ENCODE assay signal across 15 cellular contexts in genomic region chr2:28909655-28910054, GRCh38. TPM values are rescaled to one million over a fixed set of nuclear protein-coding genes. Genes with fewer than 3 reads are reported as not detected.
DNase-seq lines count a peak whose midpoint lies in the region; ATAC-seq, FAIRE-seq and TF ChIP-seq lines count a peak whose summit lies in the region.
"Had no signal": no experiment of that assay in that cellular context is flagged by ENCODE, and none has a peak within 500 bp of the region (broad histone marks: within the 10 kb centered on the region; RNA-seq: fewer than 3 reads in every experiment).

No MANE protein-coding gene starts in this region.

- peak overlapping the region; percentile 64 for H3K27ac Mint-ChIP-seq in activated naive CD4-positive, alpha-beta T cell treated with anti-CD3 and anti-CD28 coated beads, Interleukin-2, amount 50 U/mL, for 24 hours
- H3K27ac Mint-ChIP-seq in Caco-2 (ENCODE audit: unreplicated experiment) = peak overlapping the region; percentile 34
- H3K27ac Mint-ChIP-seq in stimulated activated effector memory CD8-positive, alpha-beta T cell treated with anti-CD3 and anti-CD28 coated beads, Interleukin-12 subunit alpha, Interleukin-12 subunit beta, amount 100 ng/mL, for 72 hours = peak overlapping the region; percentile 38

- FAIRE-seq in K562 (lab: Jason Lieb, UNC) = no peak
- FAIRE-seq: GM12892 had no signal

- intact Hi-C loops in Caco-2 (cut with micrococcal nuclease; ENCODE audit: unreplicated experiment) = no loop called here
- intact Hi-C loops in K562 (cut with micrococcal nuclease) = no loop called here

- no peaks in the 10 kb centered on the region for H3K9me3 ChIP-seq in Caco-2
- no peaks in the 10 kb centered on the region for H3K9me3 ChIP-seq in K562 (replicated peaks; ENCODE audit: control insufficient read depth, insufficient read depth, low read depth, low read length)
- H3K9me3 ChIP-seq: BLaER1 treated with 17β-estradiol and CSF1 and Interleukin-3, amounts not matched to agents 10 nM and 100 nM; HAP-1 had no signal

- TF ChIP-seq CTCF in Caco-2 (IDR thresholded peaks at IDR 0.05; ENCODE audit: insufficient read depth in 1 of 2, low read depth in 1 of 2, low read length in 1 of 2, severe bottlenecking in 1 of 2, unreplicated experiment in 1 of 2) (no peak), K562 (IDR thresholded peaks at IDR 0.05 in 2 of 3, conservative IDR thresholded peaks at IDR 0.05 in 1 of 3; ENCODE audit: insufficient read depth in 2 of 3, low read depth in 1 of 3, low read length in 3 of 3) (no peak)

- CTCF ChIA-PET in Caco-2 (lab: Charles Lee) = no interaction called here
- CTCF ChIA-PET in K562 (lab: Yijun Ruan, JAX; ENCODE audit: low intra/inter-chr PET ratio) = no interaction called here

- H3K36me3 ChIP-seq in Caco-2 (ENCODE audit: control insufficient read depth, insufficient read depth, low read length) (peaks cover 10% of the 10 kb centered on the region), K562 (ENCODE audit: control insufficient read depth, insufficient read depth, low read length) (peaks cover 91% of the 10 kb centered on the region)

- no peaks in the 10 kb centered on the region for H3K9me1 ChIP-seq in K562 (ENCODE audit: control insufficient read depth, insufficient read depth, low read length)

- no peaks in the 10 kb centered on the region for H3K4me1 ChIP-seq in Caco-2
- H3K4me1 ChIP-seq in K562 (replicated peaks in 1 of 2; ENCODE audit: control insufficient read depth in 2 of 2, insufficient read depth in 2 of 2, low read length in 2 of 2) = no peaks in the 10 kb centered on the region; a peak in 1 of 5 replicates

- H2AFZ ChIP-seq in K562 (ENCODE audit: low read depth, low read length) = no peak overlapping the region

- no peaks in the 10 kb centered on the region for H3K27me3 ChIP-seq in Caco-2 (replicated peaks; ENCODE audit: control insufficient read depth, insufficient read depth, low read length)
- no peaks in the 10 kb centered on the region for H3K27me3 ChIP-seq in K562 (ENCODE audit: control insufficient read depth in 2 of 2, insufficient read depth in 2 of 2, low read length in 2 of 2)
- H3K27me3 ChIP-seq: BLaER1 treated with 17β-estradiol and CSF1 and Interleukin-3, amounts not matched to agents 10 nM and 100 nM had no signal

- H3K4me2 ChIP-seq in K562 (ENCODE audit: insufficient read depth, low read length) = no peak overlapping the region
- H3K4me2 ChIP-seq: BLaER1 treated with 17β-estradiol and CSF1 and Interleukin-3, amounts not matched to agents 10 nM and 100 nM had no signal

- H3K9ac ChIP-seq in K562 (ENCODE audit: insufficient read depth in 1 of 2, low read depth in 2 of 2, low read length in 2 of 2) = no peak overlapping the region
- H3K9ac ChIP-seq: BLaER1 treated with 17β-estradiol and CSF1 and Interleukin-3, amounts not matched to agents 10 nM and 100 nM had no signal

- POLR2A ChIA-PET in Caco-2 (lab: Charles Lee) = interaction anchor here (1.1 kb wide), 1 partner anchor 14 kb away, joined by 3 read pairs; no protein-coding TSS in a partner anchor
- POLR2A ChIA-PET in K562 (lab: Yijun Ruan, JAX) = interaction anchor here (0.7 to 4.8 kb wide), 9 partner anchors 8 to 326 kb away, joined by 3 to 29 read pairs (median 4); partner anchors contain the start of gene WDR43

- 98% methylated on average over 3 of the region's 3 CpGs for WGBS in K562 (ENCODE audit: insufficient coverage, low coverage, missing lambda C conversion rate)

- BruUV-seq in Caco-2 (replicated peaks; lab: Mats Ljungman, UMichigan) = no TSS peak
- BruUV-seq in K562 (replicated peaks; lab: Mats Ljungman, UMichigan) = no TSS peak

- H3K27ac ChIP-seq in K562 (ENCODE audit: extremely low read depth, low read depth, low read length) = no peak overlapping the region
- H3K27ac ChIP-seq: BLaER1 treated with 17β-estradiol and CSF1 and Interleukin-3, amounts not matched to agents 10 nM and 100 nM had no signal

- peaks cover 30% of the 10 kb centered on the region for H3K36me3 Mint-ChIP-seq in activated naive CD4-positive, alpha-beta T cell treated with anti-CD3 and anti-CD28 coated beads, Interleukin-2, amount 50 U/mL, for 24 hours
- H3K36me3 Mint-ChIP-seq in Caco-2 (ENCODE audit: insufficient read depth, unreplicated experiment) = peaks cover 95% of the 10 kb centered on the region
- H3K36me3 Mint-ChIP-seq in stimulated activated effector memory CD8-positive, alpha-beta T cell treated with anti-CD3 and anti-CD28 coated beads, Interleukin-12 subunit alpha, Interleukin-12 subunit beta, amount 100 ng/mL, for 72 hours = peaks cover 100% of the 10 kb centered on the region

- no peak for TF ChIP-seq EP300 in K562 (IDR thresholded peaks at IDR 0.05; ENCODE audit: low read length)

- H3K79me2 ChIP-seq in K562 (ENCODE audit: control insufficient read depth, insufficient read depth, low read length) = peaks cover 89% of the 10 kb centered on the region

- DNase-seq in activated naive CD4-positive, alpha-beta T cell treated with Interleukin-2 at 50 U/mL for 16 hours = no peak
- no peak for DNase-seq in Caco-2
- no peak for DNase-seq in K562 (ENCODE audit: extremely low read depth in 1 of 4, low spot score in 3 of 4)
- no peak for DNase-seq in stimulated activated effector memory CD8-positive, alpha-beta T cell treated with anti-CD3 and anti-CD28 coated beads, Interleukin-12 subunit alpha, Interleukin-12 subunit beta, amount 100 ng/mL, for 72 hours (ENCODE audit: low spot score in 2 of 2)
- DNase-seq in KBM-7 = no peak
- DNase-seq in effector CD8-positive, alpha-beta T cell (lab: John Stamatoyannopoulos, UW) = no peak
- DNase-seq: ACHN; CD4-positive, CD25-positive, alpha-beta regulatory T cell; DND-41; GDM1; GOT3 had no signal

- peaks cover 32% of the 10 kb centered on the region for H3K4me1 Mint-ChIP-seq in activated naive CD4-positive, alpha-beta T cell treated with anti-CD3 and anti-CD28 coated beads, Interleukin-2, amount 50 U/mL, for 24 hours
- H3K4me1 Mint-ChIP-seq in Caco-2 (ENCODE audit: low read depth, unreplicated experiment) = peaks cover 10% of the 10 kb centered on the region
- H3K4me1 Mint-ChIP-seq in stimulated activated effector memory CD8-positive, alpha-beta T cell treated with anti-CD3 and anti-CD28 coated beads, Interleukin-12 subunit alpha, Interleukin-12 subunit beta, amount 100 ng/mL, for 72 hours = peaks cover 27% of the 10 kb centered on the region

- H3K27me3 Mint-ChIP-seq in activated naive CD4-positive, alpha-beta T cell treated with anti-CD3 and anti-CD28 coated beads, Interleukin-2, amount 50 U/mL, for 24 hours = no peaks in the 10 kb centered on the region
- H3K27me3 Mint-ChIP-seq in Caco-2 (ENCODE audit: insufficient read depth, unreplicated experiment) = no peaks in the 10 kb centered on the region
- H3K27me3 Mint-ChIP-seq: CD4-positive, CD25-positive, alpha-beta regulatory T cell had no signal

- H3K9me3 Mint-ChIP-seq in activated naive CD4-positive, alpha-beta T cell treated with anti-CD3 and anti-CD28 coated beads, Interleukin-2, amount 50 U/mL, for 24 hours = no peaks in the 10 kb centered on the region
- H3K9me3 Mint-ChIP-seq in Caco-2 (ENCODE audit: unreplicated experiment) = no peaks in the 10 kb centered on the region
- H3K9me3 Mint-ChIP-seq in stimulated activated effector memory CD8-positive, alpha-beta T cell treated with anti-CD3 and anti-CD28 coated beads, Interleukin-12 subunit alpha, Interleukin-12 subunit beta, amount 100 ng/mL, for 72 hours = no peaks in the 10 kb centered on the region

- TF ChIP-seq RAD21 in K562 (CRISPR knock-in tag; conservative IDR thresholded peaks at IDR 0.05 in 1 of 2, IDR thresholded peaks at IDR 0.05 in 1 of 2) = no peak

- H3K4me3 ChIP-seq in Caco-2 (ENCODE audit: low read depth, low read length) (no peak overlapping the region), K562 (no peak overlapping the region)
- H3K4me3 ChIP-seq: BLaER1 treated with 17β-estradiol and CSF1 and Interleukin-3, amounts not matched to agents 10 nM and 100 nM; HAP-1 had no signal

- in situ Hi-C loops in K562 (cut with MboI) (no loop called here), KBM-7 (cut with MboI; ENCODE audit: low pct_unique_long_range_greater_than_20kb, low sequenced_read_pairs) (no loop called here)

- no peak overlapping the region for H3K4me3 Mint-ChIP-seq in activated naive CD4-positive, alpha-beta T cell treated with anti-CD3 and anti-CD28 coated beads, Interleukin-2, amount 50 U/mL, for 24 hours
- no peak overlapping the region for H3K4me3 Mint-ChIP-seq in Caco-2 (ENCODE audit: unreplicated experiment)
- H3K4me3 Mint-ChIP-seq in stimulated activated effector memory CD8-positive, alpha-beta T cell treated with anti-CD3 and anti-CD28 coated beads, Interleukin-12 subunit alpha, Interleukin-12 subunit beta, amount 100 ng/mL, for 72 hours = no peak overlapping the region
- H3K4me3 Mint-ChIP-seq: CD4-positive, CD25-positive, alpha-beta regulatory T cell had no signal

- no peak for ATAC-seq in K562
- ATAC-seq in stimulated activated effector memory CD8-positive, alpha-beta T cell treated with anti-CD3 and anti-CD28 coated beads, Interleukin-12 subunit alpha, Interleukin-12 subunit beta, amount 100 ng/mL, for 72 hours = no peak

- H4K20me1 ChIP-seq in K562 (replicated peaks; ENCODE audit: control insufficient read depth, insufficient read depth, low read length) = no peaks in the 10 kb centered on the region; the same call in 1 of the 2 replicates

- TF ChIP-seq POLR2A in K562 (conservative IDR thresholded peaks at IDR 0.05) = no peak

RNA-seq across cellular contexts. Expression of gene WDR43, which starts 15.2 kb away (rescaled TPM):
- total RNA-seq in Caco-2 (2022) (117 and 133 TPM in 2 replicates), K562 (2014; rRNA removed) (105 and 106 TPM in 2 replicates), K562 (2014; rRNA removed; fragmentation: Illumina TruSeq; extraction: Trizol) (134 and 161 TPM in 2 replicates), K562 (2015; rRNA removed; fragmentation: Illumina TruSeq; extraction: Trizol) (144 and 149 TPM in 2 replicates), K562 (2021) (105 and 107 TPM in 2 replicates)
- 135 and 262 TPM in 2 replicates for total RNA-seq in K562 (2011; cell fraction: chromatin; rRNA removed; ENCODE audit: low replicate concordance)
- 43.0 and 47.1 TPM in 2 replicates for total RNA-seq in K562 (2011; cell fraction: nucleolus; rRNA removed)
- 83.1 and 84.3 TPM in 2 replicates for total RNA-seq in K562 (2011; cell fraction: nucleoplasm; rRNA removed)
- polyA plus RNA-seq in K562 (2011; rRNA removed) (147 and 197 TPM in 2 replicates), K562 (2014; fragmentation: Illumina TruSeq; extraction: Trizol) (77.9 and 83.1 TPM in 2 replicates), K562 (2014; fragmentation: Nextera tagmentation; extraction: Ambion mirVana) (10 to 100 TPM; 34.6 to 39.2 TPM), K562 (2014; rRNA removed) (53.6 and 58.3 TPM in 2 replicates)
- 38.2 and 53.2 TPM in 2 replicates for polyA plus RNA-seq in K562 (2011; cell fraction: cytosol; rRNA removed)
- 67.5 and 86.6 TPM in 2 replicates for polyA plus RNA-seq in K562 (2011; cell fraction: nucleus; rRNA removed)
- 31.9 and 60.1 TPM in 2 replicates for polyA plus RNA-seq in K562 (2012)
- polyA minus RNA-seq in K562 (2011; rRNA and poly(A)+ RNA removed) = 600 and 656 TPM in 2 replicates
- polyA minus RNA-seq in K562 (2011; cell fraction: cytosol; rRNA and poly(A)+ RNA removed) = 95.2 and 128 TPM in 2 replicates
- polyA minus RNA-seq in K562 (2011; cell fraction: nucleus; rRNA and poly(A)+ RNA removed) = 61.4 and 133 TPM in 2 replicates

RNA-seq across cellular contexts. Expression of gene TRMT61B, which starts 39.5 kb away (rescaled TPM):
- total RNA-seq in Caco-2 (2022) (19.9 and 20.0 TPM in 2 replicates), K562 (2014; rRNA removed) (13.7 and 19.2 TPM in 2 replicates), K562 (2014; rRNA removed; fragmentation: Illumina TruSeq; extraction: Trizol) (27.1 and 28.9 TPM in 2 replicates), K562 (2015; rRNA removed; fragmentation: Illumina TruSeq; extraction: Trizol) (22.3 and 22.9 TPM in 2 replicates), K562 (2021) (17.4 and 20.0 TPM in 2 replicates)
- 18.5 and 29.3 TPM in 2 replicates for total RNA-seq in K562 (2011; cell fraction: chromatin; rRNA removed; ENCODE audit: low replicate concordance)
- total RNA-seq in K562 (2011; cell fraction: nucleolus; rRNA removed) = 13.6 and 14.7 TPM in 2 replicates
- 16.7 and 19.5 TPM in 2 replicates for total RNA-seq in K562 (2011; cell fraction: nucleoplasm; rRNA removed)
- polyA plus RNA-seq in K562 (2011; rRNA removed) (22.8 and 28.3 TPM in 2 replicates), K562 (2014; fragmentation: Illumina TruSeq; extraction: Trizol) (18.8 and 19.5 TPM in 2 replicates), K562 (2014; fragmentation: Nextera tagmentation; extraction: Ambion mirVana) (10 to 100 TPM; 16.7 to 26.8 TPM), K562 (2014; rRNA removed) (13.2 and 21.4 TPM in 2 replicates)
- 6.7 and 8.6 TPM in 2 replicates for polyA plus RNA-seq in K562 (2011; cell fraction: cytosol; rRNA removed)
- 10.1 and 13.5 TPM in 2 replicates for polyA plus RNA-seq in K562 (2011; cell fraction: nucleus; rRNA removed)
- polyA plus RNA-seq in K562 (2012) = 16.7 and 18.3 TPM in 2 replicates
- 11.7 and 13.1 TPM in 2 replicates for polyA minus RNA-seq in K562 (2011; rRNA and poly(A)+ RNA removed)
- 5.9 and 7.9 TPM in 2 replicates for polyA minus RNA-seq in K562 (2011; cell fraction: cytosol; rRNA and poly(A)+ RNA removed)
- 10.2 and 13.2 TPM in 2 replicates for polyA minus RNA-seq in K562 (2011; cell fraction: nucleus; rRNA and poly(A)+ RNA removed)
